Comparison of ENCODE assay signal across 27 cellular contexts in the genomic region with DNA sequence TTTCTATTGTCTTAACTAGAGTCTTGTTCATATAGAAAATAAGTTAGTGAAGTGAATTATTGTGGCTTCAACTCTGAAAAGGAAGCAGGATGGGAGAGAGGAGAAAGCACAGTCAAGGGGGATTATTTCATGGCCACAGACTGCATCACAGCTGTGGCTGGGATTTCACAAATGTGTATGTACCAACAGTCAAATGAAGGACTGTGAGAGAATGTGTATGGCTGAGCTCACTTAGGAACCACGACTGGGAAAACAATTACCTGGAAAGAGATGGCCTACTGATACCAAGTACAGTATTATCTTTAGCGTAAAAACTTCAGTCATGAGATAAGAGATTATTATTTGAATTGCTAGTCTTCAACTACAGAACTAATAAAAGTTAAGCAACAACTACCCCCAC. TPM values are rescaled to one million over a fixed set of nuclear protein-coding genes. Genes with fewer than 3 reads are reported as not detected.
DNase-seq lines count a peak whose midpoint lies in the region; ATAC-seq, FAIRE-seq and TF ChIP-seq lines count a peak whose summit lies in the region.
"Had no signal": no experiment of that assay in that cellular context is flagged by ENCODE, and none has a peak within 500 bp of the region (broad histone marks: within the 10 kb centered on the region; RNA-seq: fewer than 3 reads in every experiment).

No MANE protein-coding gene starts in this region.

- H4K91ac ChIP-seq in H1 (replicated peaks; ENCODE audit: insufficient read length, low read length), result peak overlapping the region; percentile 7

- DNase-seq in SIG-M5 treated with dmso at 0.1 percent for 504 hours (lab: John Stamatoyannopoulos, UW; ENCODE audit: unreplicated experiment) (peak; percentile 33), SIG-M5 (lab: John Stamatoyannopoulos, UW) (no peak), NCI-H526 treated with DMSO at 0.1 percent for 48 hours (lab: John Stamatoyannopoulos, UW) (peak; percentile 84), H1 (ENCODE audit: low read depth in 1 of 2, low spot score in 2 of 2) (no peak), psoas muscle (no peak), transverse colon (no peak), NCI-H524 treated with DMSO at 0.1 percent for 48 hours (lab: John Stamatoyannopoulos, UW) (no peak)
- DNase-seq: activated CD4-positive, alpha-beta memory T cell treated with anti-CD3 and anti-CD28 coated beads, Interleukin-2, amount 10 ng/mL, durations not matched to agents 7 days and 5 days; activated effector memory CD4-positive, alpha-beta T cell treated with anti-CD3 and anti-CD28 coated beads, Interleukin-2, amount 50 U/mL, for 16 hours; activated naive CD8-positive, alpha-beta T cell treated with anti-CD3 and anti-CD28 coated beads, Interleukin-2, amount 10 ng/mL, durations not matched to agents 7 days and 5 days; CD8-positive, alpha-beta memory T cell; DMS53; GDM1; glutamatergic neuron; H7; kidney glomerular epithelial cell; mammary epithelial cell; NCI-H1417 treated with DMSO at 0.1 percent for 48 hours; NCI-H2107; RPMI8226; small intestine; stimulated activated CD4-positive, alpha-beta T cell treated with anti-CD3 and anti-CD28 coated beads, Interleukin-1b, Interleukin-23, amount 100 ng/mL, for 48 hours; T1000; upper lobe of left lung had no signal

- H3K4me1 ChIP-seq in H1 (replicated peaks in 1 of 4; ENCODE audit: control insufficient read depth in 3 of 4, insufficient read depth in 4 of 4, low read length in 3 of 4) (no peaks in the 10 kb centered on the region), psoas muscle (peaks cover 55% of the 10 kb centered on the region), transverse colon (peaks cover 6 to 29% (median 10%) of the 10 kb centered on the region in 4 donors)

- H2BK15ac ChIP-seq in H1 (ENCODE audit: low read length), result no peak overlapping the region

- CTCF ChIA-PET in H1 (lab: Charles Lee; ENCODE audit: partially characterized antibody), result interaction anchor here (1.5 kb wide), 1 partner anchor 13 kb away, joined by 3 read pairs; no protein-coding TSS in a partner anchor

- H2BK120ac ChIP-seq in H1 (replicated peaks; ENCODE audit: low read depth, low read length), result no peak overlapping the region

- H3K27ac ChIP-seq in H1 (ENCODE audit: low read depth, low read length), result no peak overlapping the region
- peak overlapping the region; percentile 68 for H3K27ac ChIP-seq in psoas muscle
- H3K27ac ChIP-seq in transverse colon, result no peak overlapping the region
- H3K27ac ChIP-seq: HL-60, neutrophil, upper lobe of left lung had no signal

- H3K4me2 ChIP-seq in H1 (ENCODE audit: insufficient read depth in 1 of 2, low read depth in 2 of 2, low read length in 2 of 2), result no peak overlapping the region

- H4K8ac ChIP-seq in H1 (ENCODE audit: extremely low read depth, insufficient read depth, low read length), result no peak overlapping the region

- no peaks in the 10 kb centered on the region for H3K9me3 ChIP-seq in H1 (ENCODE audit: insufficient read depth in 2 of 2, low read depth in 1 of 2, low read length in 1 of 2)
- no peaks in the 10 kb centered on the region for H3K9me3 ChIP-seq in psoas muscle
- no peaks in the 10 kb centered on the region for H3K9me3 ChIP-seq in transverse colon
- H3K9me3 ChIP-seq: neutrophil, upper lobe of left lung had no signal

- H3K27me3 ChIP-seq in H1 (replicated peaks in 1 of 4; ENCODE audit: control insufficient read depth in 3 of 4, extremely low read depth in 1 of 4, insufficient read depth in 3 of 4, low read length in 3 of 4) (no peaks in the 10 kb centered on the region), psoas muscle (ENCODE audit: insufficient read depth in 3 of 3, low read length in 2 of 3) (no peaks in the 10 kb centered on the region), transverse colon (no peaks in the 10 kb centered on the region)
- H3K27me3 ChIP-seq: neutrophil, upper lobe of left lung had no signal

- FAIRE-seq in H1 (lab: Jason Lieb, UNC), result no peak
- FAIRE-seq: small intestine had no signal

- POLR2A ChIA-PET in H1 (lab: Charles Lee; ENCODE audit: partially characterized antibody), result no interaction called here

- TF ChIP-seq POLR2A in H1 (IDR thresholded peaks at IDR 0.05; ENCODE audit: control extremely low read depth in 1 of 2, low read depth in 2 of 2, low read length in 2 of 2), result no peak
- TF ChIP-seq POLR2A in transverse colon (IDR thresholded peaks at IDR 0.05), result no peak

- WGBS in H1 (ENCODE audit: extremely low coverage in 1 of 2, insufficient coverage in 1 of 2, insufficient read length in 1 of 2, insufficient replicate concordance in 2 of 2, low coverage in 1 of 2, low lambda C conversion rate in 2 of 2, missing lambda C conversion rate in 1 of 2), 2 experiments, result 98% methylated on average over 2 of the region's 2 CpGs; no CpG with 5 or more reads in 1 of the 2 experiments
- 36 to 53% (median 38%) methylated on average over 2 of the region's 2 CpGs for WGBS in psoas muscle, 3 donors
- WGBS in transverse colon (ENCODE audit: low coverage in 1 of 2), 2 donors, result 61 to 100% methylated on average over 1 to 2 of the region's 2 CpGs

- in situ Hi-C loops in transverse colon (cut with MboI; ENCODE audit: low pct_ligation_motif_present in 1 of 4, low pct_unique_long_range_greater_than_20kb in 1 of 4, low sequenced_read_pairs in 3 of 4), result no loop called here

- no peak overlapping the region for H2BK5ac ChIP-seq in H1 (ENCODE audit: low read depth, low read length)

- no peak overlapping the region for H4K5ac ChIP-seq in H1 (ENCODE audit: insufficient read length, low read depth, low read length)

- no peak overlapping the region for H2BK12ac ChIP-seq in H1 (ENCODE audit: low read depth, low read length)

- H3K14ac ChIP-seq in H1 (ENCODE audit: insufficient read length), result no peak overlapping the region

- no peak overlapping the region for H2AFZ ChIP-seq in H1 (ENCODE audit: low read length)

- no peak overlapping the region for H3K18ac ChIP-seq in H1 (ENCODE audit: extremely low read depth, low read length)

- H3K4me3 ChIP-seq in H1 (ENCODE audit: extremely low read depth in 1 of 4, insufficient read depth in 2 of 4, low read depth in 3 of 4, low read length in 4 of 4) (no peak overlapping the region), psoas muscle (no peak overlapping the region), transverse colon (no peak overlapping the region)
- H3K4me3 ChIP-seq: upper lobe of left lung had no signal

- no peaks in the 10 kb centered on the region for H3K36me3 ChIP-seq in H1 (ENCODE audit: control insufficient read depth in 2 of 4, insufficient read depth in 4 of 4, low read length in 3 of 4)
- no peaks in the 10 kb centered on the region for H3K36me3 ChIP-seq in psoas muscle (ENCODE audit: insufficient read depth in 1 of 2, low read depth in 1 of 2)
- no peaks in the 10 kb centered on the region for H3K36me3 ChIP-seq in transverse colon
- H3K36me3 ChIP-seq: neutrophil, upper lobe of left lung had no signal

- intact Hi-C loops in psoas muscle (cut with DNase I) (no loop called here), transverse colon (cut with DNase I; ENCODE audit: low total_unique reads) (no loop called here)

- TF ChIP-seq CTCF in H1 (IDR thresholded peaks at IDR 0.05; ENCODE audit: control extremely low read depth in 1 of 3, insufficient read depth in 1 of 3, low read depth in 1 of 3, low read length in 3 of 3), result no peak
- no peak for TF ChIP-seq CTCF in psoas muscle (IDR thresholded peaks at IDR 0.05)
- no peak for TF ChIP-seq CTCF in transverse colon (IDR thresholded peaks at IDR 0.05)

- no peak for TF ChIP-seq RAD21 in H1 (IDR thresholded peaks at IDR 0.05 in 1 of 2, conservative IDR thresholded peaks at IDR 0.05 in 1 of 2; ENCODE audit: low read depth in 2 of 2, low read length in 2 of 2)

- no peak for TF ChIP-seq EP300 in H1 (IDR thresholded peaks at IDR 0.05; ENCODE audit: borderline replicate concordance in 1 of 2, low read depth in 2 of 2, low read length in 2 of 2)
- no peak for TF ChIP-seq EP300 in transverse colon (IDR thresholded peaks at IDR 0.05; ENCODE audit: low read depth)

- H3K9ac ChIP-seq in H1 (replicated peaks in 1 of 4; ENCODE audit: extremely low read depth in 1 of 4, low read depth in 3 of 4, low read length in 3 of 4), result no peak overlapping the region

- no peak overlapping the region for H3K56ac ChIP-seq in H1 (replicated peaks; ENCODE audit: insufficient read length, low read depth, low read length)

- no peak overlapping the region for H3K23ac ChIP-seq in H1 (ENCODE audit: insufficient read length)

- H2AK5ac ChIP-seq in H1 (ENCODE audit: low read depth, low read length), result no peak overlapping the region

- no peak overlapping the region for H2BK20ac ChIP-seq in H1 (ENCODE audit: low read length)

- no peaks in the 10 kb centered on the region for H3K79me1 ChIP-seq in H1 (ENCODE audit: low read depth, low read length)

- ATAC-seq in psoas muscle (peak; percentile 71 to 85 (median 79)), HG03025 (IDR thresholded peaks at IDR 0.05; ENCODE audit: low FRiP score, unreplicated experiment) (no peak)

- H3K4ac ChIP-seq in H1 (replicated peaks; ENCODE audit: insufficient read length, low read depth, low read length), result no peak overlapping the region

- no peaks in the 10 kb centered on the region for H3K23me2 ChIP-seq in H1 (ENCODE audit: low read depth, low read length)

- H3K79me2 ChIP-seq in H1 (ENCODE audit: control insufficient read depth in 1 of 2, insufficient read depth in 2 of 2, low read length in 2 of 2), result no peaks in the 10 kb centered on the region

- H4K20me1 ChIP-seq in H1 (replicated peaks in 1 of 2; ENCODE audit: control insufficient read depth in 1 of 2, insufficient read depth in 2 of 2, low read length in 2 of 2), result no peaks in the 10 kb centered on the region

RNA-seq across cellular contexts. Expression of gene SESN1, which starts 54.9 kb away (rescaled TPM):
- total RNA-seq in H1 (2021; fragmentation: NEBNext Ultra II Directional; extraction: Animal tissue kit (Norgen Biotek cat#: 25700)), result 15.0 and 15.6 TPM in 2 replicates
- polyA plus RNA-seq in H1 (2011; rRNA removed) (9.1 and 12.8 TPM in 2 replicates), psoas muscle (100 to 1,000 TPM in 2 of 3 donors, 10 to 100 TPM in 1; 15.1 to 176 (median 101) TPM)
- 17.0 TPM for polyA plus RNA-seq in H1 (2011; cell fraction: cytosol; rRNA removed)
- 8.4 TPM for polyA plus RNA-seq in H1 (2011; cell fraction: nucleus; rRNA removed)
- 14.5 to 23.2 TPM (median 17.1 TPM) in 4 replicates for polyA plus RNA-seq in H1 (2012, experiment 1 of 2)
- polyA plus RNA-seq in H1 (2012, experiment 2 of 2), result 3.8 TPM
- polyA plus RNA-seq in H1 (2013, experiment 1 of 2), result 11.1 TPM
- polyA plus RNA-seq in H1 (2013, experiment 2 of 2), result 10.9 TPM
- polyA minus RNA-seq in H1 (2011; rRNA and poly(A)+ RNA removed), result 19.4 and 24.7 TPM in 2 replicates
- polyA minus RNA-seq in H1 (2011; cell fraction: cytosol; rRNA and poly(A)+ RNA removed), result 19.7 TPM
- polyA minus RNA-seq in H1 (2011; cell fraction: nucleus; rRNA and poly(A)+ RNA removed), result 51.3 TPM
- total RNA-seq in psoas muscle (100 to 1,000 TPM in 2 of 4 donors, 10 to 100 TPM in 2; 44.4 to 113 (median 95.5) TPM), transverse colon (10 to 100 TPM; 43.1 to 73.4 (median 48.7) TPM)

RNA-seq across cellular contexts. Expression of gene CEP57L1, which starts 55.5 kb away (rescaled TPM):
- total RNA-seq in H1 (2021; fragmentation: NEBNext Ultra II Directional; extraction: Animal tissue kit (Norgen Biotek cat#: 25700)), result 11.5 and 14.3 TPM in 2 replicates
- polyA plus RNA-seq in H1 (2011; rRNA removed) (3.6 and 3.7 TPM in 2 replicates), psoas muscle (10 to 100 TPM in 1 of 3 donors, 1 to 10 TPM in 2; 5.1 to 20.7 (median 6.0) TPM)
- polyA plus RNA-seq in H1 (2011; cell fraction: cytosol; rRNA removed), result 6.4 TPM
- polyA plus RNA-seq in H1 (2011; cell fraction: nucleus; rRNA removed), result 7.3 TPM
- 5.6 to 9.2 TPM (median 6.5 TPM) in 4 replicates for polyA plus RNA-seq in H1 (2012, experiment 1 of 2)
- 0.50 TPM for polyA plus RNA-seq in H1 (2012, experiment 2 of 2)
- 10.5 TPM for polyA plus RNA-seq in H1 (2013, experiment 1 of 2)
- 10.4 TPM for polyA plus RNA-seq in H1 (2013, experiment 2 of 2)
- polyA minus RNA-seq in H1 (2011; rRNA and poly(A)+ RNA removed), result 7.2 and 12.9 TPM in 2 replicates
- 8.4 TPM for polyA minus RNA-seq in H1 (2011; cell fraction: cytosol; rRNA and poly(A)+ RNA removed)
- polyA minus RNA-seq in H1 (2011; cell fraction: nucleus; rRNA and poly(A)+ RNA removed), result 20.9 TPM
- total RNA-seq in psoas muscle (1 to 10 TPM; 6.4 to 8.6 (median 6.5) TPM), transverse colon (10 to 100 TPM in 2 of 4 donors, 1 to 10 TPM in 2; 1.9 to 29.5 (median 9.5) TPM)

Comparison
In these comparisons a context has a peak if more than half of its experiments do, and no peak if none do; other contexts are left out.
1. DNase-seq: peak in SIG-M5 treated with dmso at 0.1 percent for 504 hours (single experiment) and NCI-H526 treated with DMSO at 0.1 percent for 48 hours (single experiment); none in SIG-M5 (single experiment), H1 (0 of 2), psoas muscle (0 of 2), transverse colon (single experiment) and NCI-H524 treated with DMSO at 0.1 percent for 48 hours (single experiment).